19 cellular contexts compared by ENCODE assay signal in genomic region chr3:45975696-45976095, GRCh38. TPM values are rescaled to one million over a fixed set of nuclear protein-coding genes. Genes with fewer than 3 reads are reported as not detected.
DNase-seq lines count a peak whose midpoint lies in the region; TF ChIP-seq lines count a peak whose summit lies in the region.
"Had no signal": no experiment of that assay in that cellular context is flagged by ENCODE, and none has a peak within 500 bp of the region (broad histone marks: within the 10 kb centered on the region; RNA-seq: fewer than 3 reads in every experiment).

No MANE protein-coding gene starts in this region.

- peaks cover 76% of the 10 kb centered on the region for H3K36me3 Mint-ChIP-seq in T-helper 1 cell treated with Interleukin-12 subunit alpha and Interleukin-12 subunit beta and Interleukin-4 antibody, amounts not matched to agents 30 μg/mL and 1 μg/mL, for 36 hours (ENCODE audit: low read depth)

- H3K27me3 ChIP-seq in effector memory CD4-positive, alpha-beta T cell (replicated peaks; ENCODE audit: control insufficient read depth, insufficient read depth, low read length, poor library complexity, severe bottlenecking) = no peaks in the 10 kb centered on the region
- H3K27me3 ChIP-seq in spleen (replicated peaks in 1 of 7) = no peaks in the 10 kb centered on the region

- H3K4me3 ChIP-seq in effector memory CD4-positive, alpha-beta T cell (ENCODE audit: insufficient read depth, low read depth, low read length, poor library complexity, severe bottlenecking) = no peak overlapping the region
- no peak overlapping the region for H3K4me3 ChIP-seq in spleen

- peak overlapping the region; percentile 92 for H3K27ac Mint-ChIP-seq in T-helper 1 cell treated with Interleukin-12 subunit alpha and Interleukin-12 subunit beta and Interleukin-4 antibody, amounts not matched to agents 30 μg/mL and 1 μg/mL, for 36 hours

- no peak overlapping the region for H3K4me3 Mint-ChIP-seq in T-helper 1 cell treated with Interleukin-12 subunit alpha and Interleukin-12 subunit beta and Interleukin-4 antibody, amounts not matched to agents 30 μg/mL and 1 μg/mL, for 36 hours

- TF ChIP-seq CTCF in spleen (IDR thresholded peaks at IDR 0.05 in 8 of 11, conservative IDR thresholded peaks at IDR 0.05 in 3 of 11) = no peak

- H3K27ac ChIP-seq in effector memory CD4-positive, alpha-beta T cell (ENCODE audit: insufficient read depth, low read length, poor library complexity, severe bottlenecking) = peak overlapping the region; percentile 36
- H3K27ac ChIP-seq in spleen = peak overlapping the region in 7 of 8 donors; percentile 61 to 88 (median 70)
- H3K27ac ChIP-seq: 22Rv1, C4-2B, parathyroid adenoma had no signal

- H3K4me1 Mint-ChIP-seq in T-helper 1 cell treated with Interleukin-12 subunit alpha and Interleukin-12 subunit beta and Interleukin-4 antibody, amounts not matched to agents 30 μg/mL and 1 μg/mL, for 36 hours (ENCODE audit: low read depth) = peaks cover 78% of the 10 kb centered on the region

- TF ChIP-seq POLR2A in spleen (IDR thresholded peaks at IDR 0.05) = no peak

- DNase-seq in T-helper 1 cell = no peak
- DNase-seq in RPMI8226 = peak; percentile 32
- DNase-seq in effector memory CD4-positive, alpha-beta T cell = no peak
- DNase-seq in spleen = no peak
- DNase-seq in kidney tubule cell (ENCODE audit: low spot score) = no peak
- DNase-seq in ureter (ENCODE audit: low spot score) = no peak
- no peak for DNase-seq in 8988T
- DNase-seq: activated gamma-delta T cell treated with Interleukin-2 at 50 U/mL for 16 hours; effector CD8-positive, alpha-beta T cell; NCI-H146; NCI-H226; NK-92 treated with Interleukin-12 subunit alpha and Interleukin-12 subunit beta, amount 100 ng/mL, for 24 hours had no signal

- no peaks in the 10 kb centered on the region for H3K27me3 Mint-ChIP-seq in T-helper 1 cell treated with Interleukin-12 subunit alpha and Interleukin-12 subunit beta and Interleukin-4 antibody, amounts not matched to agents 30 μg/mL and 1 μg/mL, for 36 hours (ENCODE audit: low read depth)

- peaks cover 26% of the 10 kb centered on the region for H3K36me3 ChIP-seq in effector memory CD4-positive, alpha-beta T cell (ENCODE audit: control insufficient read depth, insufficient read depth, low read length)
- H3K36me3 ChIP-seq in spleen = peaks cover 0 to 100% (median 34%) of the 10 kb centered on the region in 6 donors

- H3K4me1 ChIP-seq in effector memory CD4-positive, alpha-beta T cell (ENCODE audit: control insufficient read depth, insufficient read depth, low read length, poor library complexity, severe bottlenecking) = peaks cover 50% of the 10 kb centered on the region
- H3K4me1 ChIP-seq in spleen = peaks cover 4 to 95% (median 51%) of the 10 kb centered on the region in 6 donors
- H3K4me1 ChIP-seq: parathyroid adenoma had no signal

- H3K9me3 ChIP-seq in effector memory CD4-positive, alpha-beta T cell (ENCODE audit: control insufficient read depth, low read length) = no peaks in the 10 kb centered on the region
- H3K9me3 ChIP-seq in spleen = no peaks in the 10 kb centered on the region

- peaks cover 3% of the 10 kb centered on the region for H3K9me3 Mint-ChIP-seq in T-helper 1 cell treated with Interleukin-12 subunit alpha and Interleukin-12 subunit beta and Interleukin-4 antibody, amounts not matched to agents 30 μg/mL and 1 μg/mL, for 36 hours

- intact Hi-C loops in spleen (cut with DNase I; ENCODE audit: low total_unique reads) = no loop called here

- WGBS in spleen, 5 donors = 51 to 67% (median 60%) methylated on average over 5 of the region's 5 CpGs

RNA-seq across cellular contexts. Expression of gene FYCO1, which starts 19.9 kb away (rescaled TPM):
- total RNA-seq in spleen (10 to 100 TPM; 22.9 to 40.1 (median 34.3) TPM), ureter (62.0 TPM)
- polyA plus RNA-seq in spleen = 1 to 10 TPM; 5.2 to 7.9 (median 5.7) TPM

RNA-seq across cellular contexts. Expression of gene CXCR6, which starts 32.4 kb away (rescaled TPM):
- 10 to 100 TPM in 5 of 7 donors, 1 to 10 TPM in 2; 6.6 to 35.3 (median 16.0) TPM for total RNA-seq in spleen
- polyA plus RNA-seq in spleen = 1 to 10 TPM; 2.5 to 3.7 (median 2.6) TPM
- total RNA-seq in ureter = 3.1 TPM
- total RNA-seq: Daoy had no signal

RNA-seq across cellular contexts. Expression of gene XCR1, which starts 51.6 kb away (rescaled TPM):
- 1 to 10 TPM in 6 of 7 donors, under 1 TPM in 1; 0.42 to 7.3 (median 4.7) TPM for total RNA-seq in spleen
- under 1 TPM; 0.06 to 0.26 (median 0.17) TPM for polyA plus RNA-seq in spleen
- total RNA-seq in ureter = 0.70 TPM
- total RNA-seq: Daoy, Right ventricle myocardium inferior, subcutaneous adipose tissue had no signal
